ENCODE assay signal across 13 cellular contexts in the genomic region with DNA sequence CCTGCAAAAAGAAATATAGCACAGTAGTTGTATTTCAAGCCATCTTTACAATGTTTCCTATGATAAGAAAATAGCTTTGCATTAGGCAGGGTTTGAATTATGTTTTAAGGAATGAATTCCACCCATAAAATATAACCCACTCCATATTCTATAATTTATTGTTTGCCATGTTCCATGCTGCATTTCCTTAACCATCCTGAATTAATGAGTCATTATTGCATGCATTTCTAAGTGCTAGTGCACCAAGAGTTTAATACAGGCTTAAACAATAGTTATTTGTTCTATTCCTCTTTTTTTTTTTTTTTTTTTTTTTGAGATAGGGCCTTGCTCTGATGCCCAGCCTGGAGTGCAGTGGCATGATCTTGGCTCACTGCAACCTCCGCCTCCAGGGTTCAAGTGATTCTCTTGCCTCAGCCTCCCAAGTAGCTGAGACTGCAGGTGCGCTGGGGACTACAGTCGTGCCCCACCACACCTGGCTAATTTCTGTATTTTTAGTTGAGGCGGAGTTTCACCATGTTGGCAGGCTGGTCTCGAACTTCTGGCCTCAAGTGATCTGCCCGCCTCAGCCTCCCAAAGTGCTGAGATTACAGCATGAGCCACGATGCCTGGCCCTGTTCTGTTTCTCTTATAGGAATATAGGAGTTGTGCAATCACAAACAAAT. TPM values are rescaled to one million over a fixed set of nuclear protein-coding genes. Genes with fewer than 3 reads are reported as not detected.
A peak's percentile ranks its signal among the peaks of the same experiment; 100 is the strongest.
DNase-seq lines count a peak whose midpoint lies in the region; ATAC-seq, FAIRE-seq and TF ChIP-seq lines count a peak whose summit lies in the region.
"Had no signal": no experiment of that assay in that cellular context is flagged by ENCODE, and none has a peak within 500 bp of the region (broad histone marks: within the 10 kb centered on the region; RNA-seq: fewer than 3 reads in every experiment).

No MANE protein-coding gene starts in this region.

- H3K4me3 ChIP-seq in K562 (no peak overlapping the region), neutrophil (ENCODE audit: low read depth in 1 of 2, low read length in 1 of 2) (no peak overlapping the region)
- H3K4me3 ChIP-seq: neural progenitor cell, stomach had no signal

- CTCF ChIA-PET in K562 (lab: Yijun Ruan, JAX; ENCODE audit: low intra/inter-chr PET ratio) = interaction anchor here (0.6 to 2.7 kb wide), 2 partner anchors 98 to 289 kb away, joined by 6 to 15 read pairs; no protein-coding TSS in a partner anchor

- ATAC-seq in HG02588 (IDR thresholded peaks at IDR 0.05; ENCODE audit: unreplicated experiment) (peak; percentile 11), K562 (no peak), GM21786 (IDR thresholded peaks at IDR 0.05; ENCODE audit: unreplicated experiment) (no peak), GM21737 (IDR thresholded peaks at IDR 0.05; ENCODE audit: unreplicated experiment) (no peak), HG02798 (IDR thresholded peaks at IDR 0.05; ENCODE audit: poor library complexity, unreplicated experiment) (no peak)

- intact Hi-C loops in K562 (cut with micrococcal nuclease) = loop anchor here (2.0 kb wide), 2 partner anchors 76 to 290 kb away; no protein-coding TSS in a partner anchor

- H3K9ac ChIP-seq in K562 (ENCODE audit: insufficient read depth in 1 of 2, low read depth in 2 of 2, low read length in 2 of 2) = no peak overlapping the region
- H3K9ac ChIP-seq: neural progenitor cell had no signal

- DNase-seq in Caki2 (ENCODE audit: low read depth) (peak; percentile 2), K562 (ENCODE audit: extremely low read depth in 1 of 4, low spot score in 3 of 4) (no peak), NCI-H2227 (lab: John Stamatoyannopoulos, UW; ENCODE audit: unreplicated experiment) (no peak)
- DNase-seq: activated effector memory CD4-positive, alpha-beta T cell treated with anti-CD3 and anti-CD28 coated beads, Interleukin-2, amount 50 U/mL, for 16 hours; NCI-H2107; NK-92 treated with Interleukin-12 subunit alpha and Interleukin-12 subunit beta, amount 100 ng/mL, for 24 hours had no signal

- BruUV-seq in K562 (replicated peaks; lab: Mats Ljungman, UMichigan) = no TSS peak

- no peak overlapping the region for H2AFZ ChIP-seq in K562 (ENCODE audit: low read depth, low read length)
- H2AFZ ChIP-seq: neural progenitor cell had no signal

- H3K27ac ChIP-seq in K562 (ENCODE audit: extremely low read depth, low read depth, low read length) (no peak overlapping the region), neutrophil (peak overlapping the region; percentile 47)
- H3K27ac ChIP-seq: neural progenitor cell had no signal

- H3K79me2 ChIP-seq in K562 (ENCODE audit: control insufficient read depth, insufficient read depth, low read length) = no peaks in the 10 kb centered on the region

- H3K36me3 ChIP-seq in K562 (ENCODE audit: control insufficient read depth, insufficient read depth, low read length) = peaks cover 5% of the 10 kb centered on the region; the same call in 2 of the 3 replicates
- H3K36me3 ChIP-seq in neutrophil = peaks cover 25% of the 10 kb centered on the region
- H3K36me3 ChIP-seq: neural progenitor cell had no signal

- 68% methylated on average over 7 of the region's 7 CpGs for WGBS in K562 (ENCODE audit: insufficient coverage, low coverage, missing lambda C conversion rate)

- POLR2A ChIA-PET in K562 (lab: Yijun Ruan, JAX) = no interaction called here

- TF ChIP-seq EP300 in K562 (IDR thresholded peaks at IDR 0.05; ENCODE audit: low read length) = no peak

- TF ChIP-seq POLR2A in K562 (conservative IDR thresholded peaks at IDR 0.05) = no peak

- H3K27me3 ChIP-seq in K562 (ENCODE audit: control insufficient read depth in 2 of 2, insufficient read depth in 2 of 2, low read length in 2 of 2) (no peaks in the 10 kb centered on the region), neutrophil (no peaks in the 10 kb centered on the region)
- H3K27me3 ChIP-seq: neural progenitor cell, stomach had no signal

- no peak overlapping the region for H3K4me2 ChIP-seq in K562 (ENCODE audit: insufficient read depth, low read length)
- H3K4me2 ChIP-seq: neural progenitor cell had no signal

- no peaks in the 10 kb centered on the region for H3K9me1 ChIP-seq in K562 (ENCODE audit: control insufficient read depth, insufficient read depth, low read length)

- H3K9me3 ChIP-seq in K562 (replicated peaks; ENCODE audit: control insufficient read depth, insufficient read depth, low read depth, low read length) = no peaks in the 10 kb centered on the region
- no peaks in the 10 kb centered on the region for H3K9me3 ChIP-seq in neutrophil
- H3K9me3 ChIP-seq: stomach had no signal

- no peaks in the 10 kb centered on the region for H4K20me1 ChIP-seq in K562 (replicated peaks; ENCODE audit: control insufficient read depth, insufficient read depth, low read length)

- TF ChIP-seq CTCF in K562 (IDR thresholded peaks at IDR 0.05 in 2 of 3, conservative IDR thresholded peaks at IDR 0.05 in 1 of 3; ENCODE audit: insufficient read depth in 2 of 3, low read depth in 1 of 3, low read length in 3 of 3) = no peak
- no peak for TF ChIP-seq CTCF in neutrophil (IDR thresholded peaks at IDR 0.05)

- H3K4me1 ChIP-seq in K562 (replicated peaks in 1 of 2; ENCODE audit: control insufficient read depth in 2 of 2, insufficient read depth in 2 of 2, low read length in 2 of 2) = no peaks in the 10 kb centered on the region; a peak in 1 of 5 replicates
- H3K4me1 ChIP-seq in neutrophil (ENCODE audit: control insufficient read depth in 1 of 2, insufficient read depth in 1 of 2, low read depth in 1 of 2, low read length in 1 of 2) = peaks cover 0 to 4% of the 10 kb centered on the region in 2 experiments
- H3K4me1 ChIP-seq: neural progenitor cell had no signal

- peak; percentile 35 for FAIRE-seq in K562 (lab: Jason Lieb, UNC)

- in situ Hi-C loops in Caki2 (cut with HindIII; ENCODE audit: low pct_unique_long_range_greater_than_20kb, low sequenced_read_pairs) (no loop called here), K562 (cut with MboI) (no loop called here)

- no peak for TF ChIP-seq RAD21 in K562 (CRISPR knock-in tag; conservative IDR thresholded peaks at IDR 0.05 in 1 of 2, IDR thresholded peaks at IDR 0.05 in 1 of 2)

TF ChIP-seq in K562, 482 proteins besides CTCF, POLR2A, EP300 and RAD21:
- TF ChIP-seq, protein P1, sequence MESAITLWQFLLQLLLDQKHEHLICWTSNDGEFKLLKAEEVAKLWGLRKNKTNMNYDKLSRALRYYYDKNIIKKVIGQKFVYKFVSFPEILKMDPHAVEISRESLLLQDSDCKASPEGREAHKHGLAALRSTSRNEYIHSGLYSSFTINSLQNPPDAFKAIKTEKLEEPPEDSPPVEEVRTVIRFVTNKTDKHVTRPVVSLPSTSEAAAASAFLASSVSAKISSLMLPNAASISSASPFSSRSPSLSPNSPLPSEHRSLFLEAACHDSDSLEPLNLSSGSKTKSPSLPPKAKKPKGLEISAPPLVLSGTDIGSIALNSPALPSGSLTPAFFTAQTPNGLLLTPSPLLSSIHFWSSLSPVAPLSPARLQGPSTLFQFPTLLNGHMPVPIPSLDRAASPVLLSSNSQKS (CRISPR knock-in tag; IDR thresholded peaks at IDR 0.05) = no peak
- TF ChIP-seq, protein P2, sequence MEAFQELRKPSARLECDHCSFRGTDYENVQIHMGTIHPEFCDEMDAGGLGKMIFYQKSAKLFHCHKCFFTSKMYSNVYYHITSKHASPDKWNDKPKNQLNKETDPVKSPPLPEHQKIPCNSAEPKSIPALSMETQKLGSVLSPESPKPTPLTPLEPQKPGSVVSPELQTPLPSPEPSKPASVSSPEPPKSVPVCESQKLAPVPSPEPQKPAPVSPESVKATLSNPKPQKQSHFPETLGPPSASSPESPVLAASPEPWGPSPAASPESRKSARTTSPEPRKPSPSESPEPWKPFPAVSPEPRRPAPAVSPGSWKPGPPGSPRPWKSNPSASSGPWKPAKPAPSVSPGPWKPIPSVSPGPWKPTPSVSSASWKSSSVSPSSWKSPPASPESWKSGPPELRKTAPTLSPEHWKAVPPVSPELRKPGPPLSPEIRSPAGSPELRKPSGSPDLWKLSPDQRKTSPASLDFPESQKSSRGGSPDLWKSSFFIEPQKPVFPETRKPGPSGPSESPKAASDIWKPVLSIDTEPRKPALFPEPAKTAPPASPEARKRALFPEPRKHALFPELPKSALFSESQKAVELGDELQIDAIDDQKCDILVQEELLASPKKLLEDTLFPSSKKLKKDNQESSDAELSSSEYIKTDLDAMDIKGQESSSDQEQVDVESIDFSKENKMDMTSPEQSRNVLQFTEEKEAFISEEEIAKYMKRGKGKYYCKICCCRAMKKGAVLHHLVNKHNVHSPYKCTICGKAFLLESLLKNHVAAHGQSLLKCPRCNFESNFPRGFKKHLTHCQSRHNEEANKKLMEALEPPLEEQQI (IDR thresholded peaks at IDR 0.05) = no peak
- TF ChIP-seq ZC3H11A (IDR thresholded peaks at IDR 0.05; ENCODE audit: low read depth, low read length) = no peak
- TF ChIP-seq, protein P3, sequence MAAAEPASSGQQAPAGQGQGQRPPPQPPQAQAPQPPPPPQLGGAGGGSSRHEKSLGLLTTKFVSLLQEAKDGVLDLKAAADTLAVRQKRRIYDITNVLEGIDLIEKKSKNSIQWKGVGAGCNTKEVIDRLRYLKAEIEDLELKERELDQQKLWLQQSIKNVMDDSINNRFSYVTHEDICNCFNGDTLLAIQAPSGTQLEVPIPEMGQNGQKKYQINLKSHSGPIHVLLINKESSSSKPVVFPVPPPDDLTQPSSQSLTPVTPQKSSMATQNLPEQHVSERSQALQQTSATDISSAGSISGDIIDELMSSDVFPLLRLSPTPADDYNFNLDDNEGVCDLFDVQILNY (CRISPR knock-in tag; IDR thresholded peaks at IDR 0.05) = no peak

RNA-seq across cellular contexts. Expression of a gene that starts 45.4 kb away (rescaled TPM):
- total RNA-seq in Caki2 (2014; rRNA removed; shearing (Covaris generic); ENCODE audit: low replicate concordance) = 2.8 and 10.4 TPM in 2 replicates
- total RNA-seq in K562 (2011; cell fraction: chromatin; rRNA removed; ENCODE audit: low replicate concordance) = 9.2 and 21.8 TPM in 2 replicates
- 5.7 and 6.7 TPM in 2 replicates for total RNA-seq in K562 (2011; cell fraction: nucleolus; rRNA removed)
- 12.9 and 23.4 TPM in 2 replicates for total RNA-seq in K562 (2011; cell fraction: nucleoplasm; rRNA removed)
- total RNA-seq in K562 (2014; rRNA removed) = 1.7 and 2.9 TPM in 2 replicates
- total RNA-seq in K562 (2014; rRNA removed; fragmentation: Illumina TruSeq; extraction: Trizol) = 5.1 and 6.1 TPM in 2 replicates
- 4.5 and 5.0 TPM in 2 replicates for total RNA-seq in K562 (2015; rRNA removed; fragmentation: Illumina TruSeq; extraction: Trizol)
- total RNA-seq in K562 (2021) = 4.0 and 4.4 TPM in 2 replicates
- polyA plus RNA-seq in K562 (2011; rRNA removed) = 3.5 and 3.6 TPM in 2 replicates
- 0.60 and 1.3 TPM in 2 replicates for polyA plus RNA-seq in K562 (2011; cell fraction: cytosol; rRNA removed)
- 2.5 and 3.0 TPM in 2 replicates for polyA plus RNA-seq in K562 (2011; cell fraction: nucleus; rRNA removed)
- 1.7 and 2.4 TPM in 2 replicates for polyA plus RNA-seq in K562 (2012)
- 2.4 and 2.8 TPM in 2 replicates for polyA plus RNA-seq in K562 (2014; fragmentation: Illumina TruSeq; extraction: Trizol)
- 1 to 10 TPM; 1.6 to 1.8 TPM for polyA plus RNA-seq in K562 (2014; fragmentation: Nextera tagmentation; extraction: Ambion mirVana)
- polyA plus RNA-seq in K562 (2014; rRNA removed) = 2.9 and 3.1 TPM in 2 replicates
- polyA minus RNA-seq in K562 (2011; rRNA and poly(A)+ RNA removed) = 8.2 and 10.7 TPM in 2 replicates
- polyA minus RNA-seq in K562 (2011; cell fraction: cytosol; rRNA and poly(A)+ RNA removed) = 1.8 and 3.1 TPM in 2 replicates
- polyA minus RNA-seq in K562 (2011; cell fraction: nucleus; rRNA and poly(A)+ RNA removed) = 5.7 and 9.3 TPM in 2 replicates
